1 cellular context compared by ENCODE assay signal in the genomic region with DNA sequence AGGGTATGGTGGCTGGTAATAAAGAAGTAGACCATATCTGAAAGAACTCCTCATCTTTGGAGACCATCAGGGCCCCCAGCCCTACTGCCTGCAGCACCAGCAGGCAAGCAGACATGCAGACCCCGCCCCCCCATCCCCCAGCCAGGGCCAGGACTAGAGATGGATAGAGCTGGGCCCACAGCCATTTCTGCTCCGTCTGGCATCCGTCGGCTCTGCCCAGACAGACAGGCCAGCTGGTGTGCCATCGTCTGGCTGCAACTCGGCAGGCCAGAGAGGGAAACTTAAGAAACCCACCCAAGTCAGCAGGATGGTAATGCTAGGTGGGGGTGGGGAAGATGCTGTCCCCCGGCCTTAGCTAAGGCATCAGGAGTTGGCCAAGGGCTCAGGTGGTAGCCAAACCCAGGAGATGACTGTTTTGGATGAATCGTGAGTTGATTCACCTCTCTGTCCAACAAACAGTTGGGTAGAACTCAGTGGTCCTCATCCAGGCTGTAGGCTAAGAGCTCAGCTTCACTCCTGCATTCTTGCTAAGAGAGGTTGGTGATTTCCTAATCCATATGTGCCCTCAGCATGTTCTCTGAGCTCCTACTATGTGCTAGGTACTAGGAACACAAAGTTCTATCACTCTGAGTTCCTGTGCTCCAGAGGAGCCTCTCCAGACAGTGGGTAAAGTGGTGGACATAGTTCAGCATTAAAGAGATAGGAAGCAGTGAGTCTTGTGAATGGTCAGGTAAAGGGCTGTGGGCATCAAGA.
TF ChIP-seq lines count a peak whose summit lies in the region.

No MANE protein-coding gene starts in this region.

TF ChIP-seq in A549, 52 proteins besides CTCF, POLR2A, EP300 and RAD21 (continued from another document):
- TF ChIP-seq CBX8 (IDR thresholded peaks at IDR 0.05) (no peak), HOXA7 (CRISPR knock-in tag; IDR thresholded peaks at IDR 0.05) (no peak), ZSCAN20 (CRISPR knock-in tag; IDR thresholded peaks at IDR 0.05) (no peak), RNF2 (IDR thresholded peaks at IDR 0.05; ENCODE audit: borderline replicate concordance, low read depth) (no peak), REST (IDR thresholded peaks at IDR 0.05) (no peak)
- TF ChIP-seq, protein P1, sequence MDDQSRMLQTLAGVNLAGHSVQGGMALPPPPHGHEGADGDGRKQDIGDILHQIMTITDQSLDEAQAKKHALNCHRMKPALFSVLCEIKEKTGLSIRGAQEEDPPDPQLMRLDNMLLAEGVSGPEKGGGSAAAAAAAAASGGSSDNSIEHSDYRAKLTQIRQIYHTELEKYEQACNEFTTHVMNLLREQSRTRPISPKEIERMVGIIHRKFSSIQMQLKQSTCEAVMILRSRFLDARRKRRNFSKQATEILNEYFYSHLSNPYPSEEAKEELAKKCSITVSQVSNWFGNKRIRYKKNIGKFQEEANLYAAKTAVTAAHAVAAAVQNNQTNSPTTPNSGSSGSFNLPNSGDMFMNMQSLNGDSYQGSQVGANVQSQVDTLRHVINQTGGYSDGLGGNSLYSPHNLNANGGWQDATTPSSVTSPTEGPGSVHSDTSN (IDR thresholded peaks at IDR 0.05), result no peak
